ENCODE assay signal across 9 cellular contexts in genomic region chr2:121596221-121597080, GRCh38. TPM values are rescaled to one million over a fixed set of nuclear protein-coding genes. Genes with fewer than 3 reads are reported as not detected.
DNase-seq lines count a peak whose midpoint lies in the region; ATAC-seq, FAIRE-seq and TF ChIP-seq lines count a peak whose summit lies in the region.
"Had no signal": no experiment of that assay in that cellular context is flagged by ENCODE, and none has a peak within 500 bp of the region (broad histone marks: within the 10 kb centered on the region; RNA-seq: fewer than 3 reads in every experiment).

No MANE protein-coding gene starts in this region.

- no peaks in the 10 kb centered on the region for H3K27me3 Mint-ChIP-seq in naive thymus-derived CD4-positive, alpha-beta T cell

- no peaks in the 10 kb centered on the region for H3K9me3 Mint-ChIP-seq in naive thymus-derived CD4-positive, alpha-beta T cell

- CTCF ChIA-PET in HEK293T (lab: Yijun Ruan, JAX): interaction anchor here (0.5 to 1.6 kb wide), 5 partner anchors 11 to 122 kb away, joined by 3 read pairs; no protein-coding TSS in a partner anchor
- CTCF ChIA-PET in naive thymus-derived CD4-positive, alpha-beta T cell (lab: Charles Lee): interaction anchor here (0.9 kb wide), 1 partner anchor 142 kb away, joined by 3 read pairs; no protein-coding TSS in a partner anchor

- peak; percentile 64 for DNase-seq in AG20443 (ENCODE audit: low spot score)
- peak; percentile 45 for DNase-seq in HEK293T (ENCODE audit: extremely low spot score)
- peak; percentile 61 for DNase-seq in LoVo (ENCODE audit: low spot score)
- DNase-seq in naive thymus-derived CD4-positive, alpha-beta T cell: peak in 4 of 9 donors; percentile 9 to 17 (median 14)
- DNase-seq in NCI-H1930 (lab: John Stamatoyannopoulos, UW): no peak

- POLR2A ChIA-PET in HEK293T (lab: Yijun Ruan, JAX): interaction anchor here (0.9 to 1.6 kb wide), 4 partner anchors 21 to 140 kb away, joined by 4 to 11 read pairs (median 5); partner anchors contain the start of genes CLASP1, NIFK and RNU4ATAC
- POLR2A ChIA-PET in naive thymus-derived CD4-positive, alpha-beta T cell (lab: Charles Lee): interaction anchor here (0.6 to 1.5 kb wide), 2 partner anchors 53 to 122 kb away, joined by 4 to 5 read pairs; no protein-coding TSS in a partner anchor

- peak overlapping the region; percentile 55 for H3K27ac ChIP-seq in naive thymus-derived CD4-positive, alpha-beta T cell (ENCODE audit: low read depth, low read length)

- H3K4me1 ChIP-seq in naive thymus-derived CD4-positive, alpha-beta T cell (ENCODE audit: control insufficient read depth in 2 of 2, insufficient read depth in 2 of 2, low read length in 2 of 2): peaks cover 9 to 14% of the 10 kb centered on the region in 2 donors

- FAIRE-seq in TTC549 (lab: Jason Lieb, UNC): peak; percentile 51

- intact Hi-C loops in naive thymus-derived CD4-positive, alpha-beta T cell (cut with micrococcal nuclease): loop anchor here (1.0 to 5.0 kb wide), 7 partner anchors 20 to 140 kb away; partner anchors contain the start of genes RNU4ATAC (in 2 of the 2), CLASP1 (in 1 of the 2) and NIFK (in 1 of the 2)

- peak overlapping the region; percentile 51 to 90 (median 77) for H3K4me3 Mint-ChIP-seq in naive thymus-derived CD4-positive, alpha-beta T cell

- no peak overlapping the region for H3K4me3 ChIP-seq in naive thymus-derived CD4-positive, alpha-beta T cell (ENCODE audit: low read length)
- H3K4me3 ChIP-seq: tibial artery had no signal

- H3K4me1 Mint-ChIP-seq in naive thymus-derived CD4-positive, alpha-beta T cell: peaks cover 30 to 66% (median 59%) of the 10 kb centered on the region in 7 donors

- peak overlapping the region; percentile 33 to 96 (median 83) for H3K27ac Mint-ChIP-seq in naive thymus-derived CD4-positive, alpha-beta T cell

- H3K36me3 Mint-ChIP-seq in naive thymus-derived CD4-positive, alpha-beta T cell: peaks cover 0 to 8% (median 7%) of the 10 kb centered on the region in 5 donors

- no peaks in the 10 kb centered on the region for H3K27me3 ChIP-seq in naive thymus-derived CD4-positive, alpha-beta T cell (ENCODE audit: control insufficient read depth in 2 of 2, insufficient read depth in 2 of 2, low read length in 2 of 2)
- H3K27me3 ChIP-seq: tibial artery had no signal

- no peaks in the 10 kb centered on the region for H3K9me3 ChIP-seq in naive thymus-derived CD4-positive, alpha-beta T cell (ENCODE audit: control insufficient read depth in 2 of 3, low read length in 3 of 3)
- H3K9me3 ChIP-seq: tibial artery had no signal

- H3K36me3 ChIP-seq in naive thymus-derived CD4-positive, alpha-beta T cell (ENCODE audit: control insufficient read depth in 2 of 3, insufficient read depth in 3 of 3, low read length in 3 of 3): no peaks in the 10 kb centered on the region
- H3K36me3 ChIP-seq: tibial artery had no signal

- peak; percentile 74 for ATAC-seq in esophagus mucosa
- ATAC-seq in naive thymus-derived CD4-positive, alpha-beta T cell: peak; percentile 95

- TF ChIP-seq CTCF in GM12872 (IDR thresholded peaks at IDR 0.05; ENCODE audit: insufficient read depth, low read depth, low read length): peak; percentile 49; the same call in 2 of the 3 replicates

TF ChIP-seq in HEK293T, 16 proteins besides CTCF, POLR2A, EP300 and RAD21:
- TF ChIP-seq L3MBTL2 (conservative IDR thresholded peaks at IDR 0.05): 0 out of 2 replicates have a peak, but pooled peaks have one; percentile 26
- no peak for TF ChIP-seq FOXA1 (IDR thresholded peaks at IDR 0.05)
- peak; percentile 19; the same call in 1 of the 2 replicates for TF ChIP-seq ZNF384 (IDR thresholded peaks at IDR 0.05)

RNA-seq across cellular contexts. Expression of gene CLASP1, which starts 52.8 kb away (rescaled TPM):
- 31.0 TPM for total RNA-seq in esophagus mucosa
- total RNA-seq in naive thymus-derived CD4-positive, alpha-beta T cell: 10 to 100 TPM; 58.8 to 76.3 (median 62.7) TPM
- 10 to 100 TPM; 13.8 to 16.1 TPM for polyA plus RNA-seq in naive thymus-derived CD4-positive, alpha-beta T cell

Comparison
In these comparisons a context has a peak if more than half of its experiments do, and no peak if none do; other contexts are left out.
1. DNase-seq: peak in AG20443 (single experiment), HEK293T (single experiment) and LoVo (single experiment); none in NCI-H1930 (0 of 2).